Comparison of ENCODE assay signal across 17 cellular contexts in genomic region chr7:129652914-129653313, GRCh38. TPM values are rescaled to one million over a fixed set of nuclear protein-coding genes. Genes with fewer than 3 reads are reported as not detected.
DNase-seq lines count a peak whose midpoint lies in the region; ATAC-seq and TF ChIP-seq lines count a peak whose summit lies in the region.
"Had no signal": no experiment of that assay in that cellular context is flagged by ENCODE, and none has a peak within 500 bp of the region (broad histone marks: within the 10 kb centered on the region; RNA-seq: fewer than 3 reads in every experiment).

No MANE protein-coding gene starts in this region.

- H3K4me3 Mint-ChIP-seq in activated T-cell treated with anti-CD3 and anti-CD28 coated beads, Interleukin-2, amount 50 U/mL, for 72 hours: no peak overlapping the region
- H3K4me3 Mint-ChIP-seq in stimulated activated memory B cell treated with anti-CD40 and anti-IgM and Interleukin-4, amounts not matched to agents 10 μg/mL and 1 μg/mL and 100 μg/mL, for 72 hours: no peak overlapping the region

- H3K27ac Mint-ChIP-seq in activated T-cell treated with anti-CD3 and anti-CD28 coated beads, Interleukin-2, amount 50 U/mL, for 72 hours: peak overlapping the region; percentile 14
- no peak overlapping the region for H3K27ac Mint-ChIP-seq in stimulated activated memory B cell treated with anti-CD40 and anti-IgM and Interleukin-4, amounts not matched to agents 10 μg/mL and 1 μg/mL and 100 μg/mL, for 72 hours

- peaks cover 50% of the 10 kb centered on the region for H3K4me1 Mint-ChIP-seq in activated T-cell treated with anti-CD3 and anti-CD28 coated beads, Interleukin-2, amount 50 U/mL, for 72 hours (ENCODE audit: low read depth)
- H3K4me1 Mint-ChIP-seq in stimulated activated memory B cell treated with anti-CD40 and anti-IgM and Interleukin-4, amounts not matched to agents 10 μg/mL and 1 μg/mL and 100 μg/mL, for 72 hours: peaks cover 52% of the 10 kb centered on the region

- H3K79me2 ChIP-seq in osteoblast (ENCODE audit: insufficient read depth, low read length): peaks cover 8% of the 10 kb centered on the region

- no peak for TF ChIP-seq CTCF in osteoblast (IDR thresholded peaks at IDR 0.05; ENCODE audit: extremely low read depth, low read depth, low read length)

- H3K27ac ChIP-seq in osteoblast (ENCODE audit: low read depth, low read length): no peak overlapping the region
- H3K27ac ChIP-seq: psoas muscle, spleen, uterus had no signal

- H3K9me3 Mint-ChIP-seq in activated T-cell treated with anti-CD3 and anti-CD28 coated beads, Interleukin-2, amount 50 U/mL, for 72 hours: no peaks in the 10 kb centered on the region
- H3K9me3 Mint-ChIP-seq in stimulated activated memory B cell treated with anti-CD40 and anti-IgM and Interleukin-4, amounts not matched to agents 10 μg/mL and 1 μg/mL and 100 μg/mL, for 72 hours: no peaks in the 10 kb centered on the region

- DNase-seq in activated T-cell treated with anti-CD3 and anti-CD28 coated beads, Interleukin-2, amount 50 U/mL, for 72 hours: peak in 1 of 2 donors; percentile 19
- DNase-seq in activated T-cell treated with anti-CD3 and anti-CD28 coated beads for 4 hours (no peak), osteoblast (ENCODE audit: insufficient read length, low spot score, missing footprints) (no peak), DMS 273 (lab: John Stamatoyannopoulos, UW; ENCODE audit: unreplicated experiment) (no peak)
- DNase-seq: activated effector memory CD4-positive, alpha-beta T cell treated with anti-CD3 and anti-CD28 coated beads, Interleukin-2, amount 50 U/mL, for 16 hours; KG1; NCI-H1417; NCI-H2227 treated with DMSO at 0.1 percent for 48 hours; psoas muscle; SHP77 treated with DMSO at 0.1 percent for 48 hours; spleen; T-helper 9 cell; uterus had no signal

- H3K27me3 ChIP-seq in osteoblast (ENCODE audit: insufficient read depth, low read length): no peaks in the 10 kb centered on the region
- H3K27me3 ChIP-seq: spleen, uterus had no signal

- H3K36me3 ChIP-seq in osteoblast (ENCODE audit: insufficient read depth, low read length): peaks cover 9% of the 10 kb centered on the region
- H3K36me3 ChIP-seq: uterus had no signal

- peak; percentile 37 to 56 for ATAC-seq in activated T-cell treated with anti-CD3 and anti-CD28 coated beads, Interleukin-2, amount 50 U/mL, for 72 hours (replicated peaks in 1 of 2)
- ATAC-seq in GM21529 (IDR thresholded peaks at IDR 0.05; ENCODE audit: unreplicated experiment) (peak; percentile 62), HG03521 (IDR thresholded peaks at IDR 0.05; ENCODE audit: unreplicated experiment) (peak; percentile 62), GM21825 (IDR thresholded peaks at IDR 0.05; ENCODE audit: unreplicated experiment) (no peak)
- peak; percentile 81 for ATAC-seq in stimulated activated memory B cell treated with anti-CD40 and anti-IgM and Interleukin-4, amounts not matched to agents 10 μg/mL and 1 μg/mL and 100 μg/mL, for 72 hours
- ATAC-seq: psoas muscle had no signal

- peaks cover under 1 to 10% of the 10 kb centered on the region in 2 donors for H3K36me3 Mint-ChIP-seq in activated T-cell treated with anti-CD3 and anti-CD28 coated beads, Interleukin-2, amount 50 U/mL, for 72 hours (ENCODE audit: insufficient read depth in 2 of 2)
- peaks cover 29% of the 10 kb centered on the region for H3K36me3 Mint-ChIP-seq in stimulated activated memory B cell treated with anti-CD40 and anti-IgM and Interleukin-4, amounts not matched to agents 10 μg/mL and 1 μg/mL and 100 μg/mL, for 72 hours

- no peak overlapping the region for H3K4me3 ChIP-seq in osteoblast (ENCODE audit: insufficient read depth, low read length)
- H3K4me3 ChIP-seq: psoas muscle, spleen, uterus had no signal

- H3K9me3 ChIP-seq in osteoblast (ENCODE audit: low read depth, low read length): no peaks in the 10 kb centered on the region
- H3K9me3 ChIP-seq: psoas muscle, spleen, uterus had no signal

- H2AFZ ChIP-seq in osteoblast (ENCODE audit: low read length): no peak overlapping the region

- H4K20me1 ChIP-seq in osteoblast (ENCODE audit: insufficient read depth, low read length): no peaks in the 10 kb centered on the region

- no peak overlapping the region for H3K4me2 ChIP-seq in osteoblast (ENCODE audit: insufficient read depth, low read length)

- H3K4me1 ChIP-seq in osteoblast (ENCODE audit: insufficient read depth, low read length): no peaks in the 10 kb centered on the region
- H3K4me1 ChIP-seq: psoas muscle, uterus had no signal

- H3K27me3 Mint-ChIP-seq in activated T-cell treated with anti-CD3 and anti-CD28 coated beads, Interleukin-2, amount 50 U/mL, for 72 hours (ENCODE audit: low read depth): no peaks in the 10 kb centered on the region
- no peaks in the 10 kb centered on the region for H3K27me3 Mint-ChIP-seq in stimulated activated memory B cell treated with anti-CD40 and anti-IgM and Interleukin-4, amounts not matched to agents 10 μg/mL and 1 μg/mL and 100 μg/mL, for 72 hours

RNA-seq across cellular contexts. Expression of gene NRF1, which starts 41.4 kb away (rescaled TPM):
- total RNA-seq in activated T-cell treated with anti-CD3 and anti-CD28 coated beads, Interleukin-2, amount 50 U/mL, for 72 hours: 10 to 100 TPM; 22.1 to 25.1 TPM
- 14.1 and 14.8 TPM in 2 replicates for total RNA-seq in osteoblast
